ENCODE assay signal across 1 cellular context in the genomic region with DNA sequence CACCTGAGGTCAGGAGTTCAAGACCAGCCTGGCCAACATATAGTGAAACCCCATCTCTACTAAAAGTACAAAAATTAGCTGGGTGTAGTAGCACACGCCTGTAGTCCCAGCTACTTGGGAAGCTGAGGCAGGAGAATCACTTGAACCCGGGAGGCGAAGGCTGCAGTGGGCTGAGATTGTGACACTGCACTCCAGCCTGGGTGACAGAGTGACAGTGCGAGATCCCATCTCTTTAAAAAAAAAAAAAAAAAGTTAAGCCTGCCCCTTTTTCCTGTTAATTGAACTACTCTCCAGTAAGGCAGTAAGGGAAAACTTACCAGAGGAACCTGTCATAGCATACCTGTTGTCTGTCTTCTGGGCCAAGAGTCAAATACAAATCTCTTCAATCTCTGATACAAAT.
TF ChIP-seq lines count a peak whose summit lies in the region.
"Not testable (repeated sequence)": the region's sequence is repeated elsewhere in the genome, so short reads cannot be mapped to it uniquely, and the experiment has no call there.

No MANE protein-coding gene starts in this region.

TF ChIP-seq in K562, 482 proteins besides CTCF, POLR2A, EP300 and RAD21:
- TF ChIP-seq C11orf30 (IDR thresholded peaks at IDR 0.05; ENCODE audit: low read depth) = peak; percentile 46; the same call in 1 of the 2 replicates
- not testable (repeated sequence) for TF ChIP-seq ATF1 (CRISPR knock-in tag; IDR thresholded peaks at IDR 0.05)
- TF ChIP-seq ATF1 (tag; IDR thresholded peaks at IDR 0.05) = peak; percentile 44; the same call in 1 of the 2 replicates
- TF ChIP-seq, protein P1, sequence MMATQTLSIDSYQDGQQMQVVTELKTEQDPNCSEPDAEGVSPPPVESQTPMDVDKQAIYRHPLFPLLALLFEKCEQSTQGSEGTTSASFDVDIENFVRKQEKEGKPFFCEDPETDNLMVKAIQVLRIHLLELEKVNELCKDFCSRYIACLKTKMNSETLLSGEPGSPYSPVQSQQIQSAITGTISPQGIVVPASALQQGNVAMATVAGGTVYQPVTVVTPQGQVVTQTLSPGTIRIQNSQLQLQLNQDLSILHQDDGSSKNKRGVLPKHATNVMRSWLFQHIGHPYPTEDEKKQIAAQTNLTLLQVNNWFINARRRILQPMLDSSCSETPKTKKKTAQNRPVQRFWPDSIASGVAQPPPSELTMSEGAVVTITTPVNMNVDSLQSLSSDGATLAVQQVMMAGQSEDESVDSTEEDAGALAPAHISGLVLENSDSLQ (IDR thresholded peaks at IDR 0.05) = peak; percentile 92
- 0 out of 2 replicates have a peak, but pooled peaks have one; percentile 47 for TF ChIP-seq SMARCE1 (IDR thresholded peaks at IDR 0.05)
- 0 out of 2 replicates have a peak, but pooled peaks have one; percentile 42 for TF ChIP-seq NBN (IDR thresholded peaks at IDR 0.05; ENCODE audit: low read depth)
- TF ChIP-seq NFE2 (IDR thresholded peaks at IDR 0.05; ENCODE audit: low read depth) = peak; percentile 75
- peak; percentile 98 for TF ChIP-seq ZNF384 (IDR thresholded peaks at IDR 0.05; ENCODE audit: low read depth, low read length)
- TF ChIP-seq ZNF316 (IDR thresholded peaks at IDR 0.05) = peak; percentile 34; the same call in 1 of the 2 replicates
- TF ChIP-seq SMARCA4 (IDR thresholded peaks at IDR 0.05) = peak; percentile 67
- peak; percentile 66; the same call in 1 of the 2 replicates for TF ChIP-seq CEBPB (tag; IDR thresholded peaks at IDR 0.05)
- TF ChIP-seq MEIS2 (IDR thresholded peaks at IDR 0.05; ENCODE audit: partially characterized antibody) = peak; percentile 55
- TF ChIP-seq KDM1A (IDR thresholded peaks at IDR 0.05) = peak; percentile 27; a peak in 2 of 4 replicates
- 0 out of 2 replicates have a peak, but pooled peaks have one; percentile 53 for TF ChIP-seq MAFG (tag; conservative IDR thresholded peaks at IDR 0.05)
- peak; percentile 40 for TF ChIP-seq ZFP36 (IDR thresholded peaks at IDR 0.05; ENCODE audit: low read depth, low read length, partially characterized antibody)
- TF ChIP-seq, protein P2, sequence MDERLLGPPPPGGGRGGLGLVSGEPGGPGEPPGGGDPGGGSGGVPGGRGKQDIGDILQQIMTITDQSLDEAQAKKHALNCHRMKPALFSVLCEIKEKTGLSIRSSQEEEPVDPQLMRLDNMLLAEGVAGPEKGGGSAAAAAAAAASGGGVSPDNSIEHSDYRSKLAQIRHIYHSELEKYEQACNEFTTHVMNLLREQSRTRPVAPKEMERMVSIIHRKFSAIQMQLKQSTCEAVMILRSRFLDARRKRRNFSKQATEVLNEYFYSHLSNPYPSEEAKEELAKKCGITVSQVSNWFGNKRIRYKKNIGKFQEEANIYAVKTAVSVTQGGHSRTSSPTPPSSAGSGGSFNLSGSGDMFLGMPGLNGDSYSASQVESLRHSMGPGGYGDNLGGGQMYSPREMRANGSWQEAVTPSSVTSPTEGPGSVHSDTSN (CRISPR knock-in tag; IDR thresholded peaks at IDR 0.05; ENCODE audit: low read depth) = not testable (repeated sequence)
- TF ChIP-seq, protein P2 (tag; conservative IDR thresholded peaks at IDR 0.05; ENCODE audit: low read depth) = peak; percentile 71; the same call in 1 of the 2 replicates
- TF ChIP-seq DPF2 (IDR thresholded peaks at IDR 0.05) = peak; percentile 69
